Comparison of ENCODE assay signal across 20 cellular contexts in genomic region chr13:71663431-71663830, GRCh38.
A peak's percentile ranks its signal among the peaks of the same experiment; 100 is the strongest.
DNase-seq lines count a peak whose midpoint lies in the region; ATAC-seq and TF ChIP-seq lines count a peak whose summit lies in the region.
"Had no signal": no experiment of that assay in that cellular context is flagged by ENCODE, and none has a peak within 500 bp of the region (broad histone marks: within the 10 kb centered on the region; RNA-seq: fewer than 3 reads in every experiment).

No MANE protein-coding gene starts in this region.

- no peaks in the 10 kb centered on the region for H3K36me3 Mint-ChIP-seq in mesothelial cell of epicardium

- no peak for ATAC-seq in HG02798 (IDR thresholded peaks at IDR 0.05; ENCODE audit: poor library complexity, unreplicated experiment)
- ATAC-seq: HCT116 had no signal

- peaks cover 15% of the 10 kb centered on the region for H3K4me1 Mint-ChIP-seq in mesothelial cell of epicardium

- TF ChIP-seq CTCF in astrocyte of the spinal cord (IDR thresholded peaks at IDR 0.05; ENCODE audit: low read depth, low read length), result no peak
- TF ChIP-seq CTCF in mesothelial cell of epicardium (IDR thresholded peaks at IDR 0.05; ENCODE audit: unreplicated experiment), result no peak
- TF ChIP-seq CTCF in suprapubic skin (IDR thresholded peaks at IDR 0.05), result no peak
- TF ChIP-seq CTCF in uterus (IDR thresholded peaks at IDR 0.05), result no peak

- intact Hi-C loops in uterus (cut with DNase I; ENCODE audit: low total_unique reads), result no loop called here

- TF ChIP-seq EP300 in suprapubic skin (IDR thresholded peaks at IDR 0.05), result no peak

- no peaks in the 10 kb centered on the region for H3K36me3 ChIP-seq in suprapubic skin
- no peaks in the 10 kb centered on the region for H3K36me3 ChIP-seq in uterus
- H3K36me3 ChIP-seq: BE2C had no signal

- no peak overlapping the region for H3K27ac Mint-ChIP-seq in mesothelial cell of epicardium
- H3K27ac Mint-ChIP-seq: CD4-positive, alpha-beta T cell; HFFc6 had no signal

- DNase-seq in astrocyte of the spinal cord (ENCODE audit: low read depth, low spot score), result peak; percentile 34
- DNase-seq in glomerular visceral epithelial cell (ENCODE audit: extremely low spot score), result peak; percentile 30
- DNase-seq in renal cortical epithelial cell (ENCODE audit: low read depth), result peak; percentile 49
- DNase-seq in mesothelial cell of epicardium (ENCODE audit: low spot score in 2 of 2, unreplicated experiment in 2 of 2), result no peak
- no peak for DNase-seq in suprapubic skin (ENCODE audit: low spot score in 2 of 2)
- DNase-seq in uterus, result no peak
- DNase-seq: ACHN; BE2C; C1 segment of cervical spinal cord; Caco-2; CD4-positive, alpha-beta T cell; DMS153; DMS79; GF-D8; GOT3; H7; HFFc6 had no signal

- no peaks in the 10 kb centered on the region for H3K9me3 ChIP-seq in suprapubic skin
- no peaks in the 10 kb centered on the region for H3K9me3 ChIP-seq in uterus
- H3K9me3 ChIP-seq: BE2C, Caco-2 had no signal

- H3K4me1 ChIP-seq in suprapubic skin, result no peaks in the 10 kb centered on the region
- H3K4me1 ChIP-seq in uterus, result no peaks in the 10 kb centered on the region
- H3K4me1 ChIP-seq: BE2C, Caco-2 had no signal

- H3K4me3 Mint-ChIP-seq in mesothelial cell of epicardium, result no peak overlapping the region
- H3K4me3 Mint-ChIP-seq: CD4-positive, alpha-beta T cell; HFFc6 had no signal

- no peaks in the 10 kb centered on the region for H3K27me3 Mint-ChIP-seq in mesothelial cell of epicardium (ENCODE audit: low read depth)
- H3K27me3 Mint-ChIP-seq: CD4-positive, alpha-beta T cell had no signal

- 90% methylated on average over 2 of the region's 2 CpGs for WGBS in suprapubic skin

- no peak for TF ChIP-seq POLR2A in suprapubic skin (IDR thresholded peaks at IDR 0.05)
- TF ChIP-seq POLR2A in uterus (IDR thresholded peaks at IDR 0.05), result no peak

- H3K27ac ChIP-seq in suprapubic skin (no peak overlapping the region), uterus (no peak overlapping the region)
- H3K27ac ChIP-seq: HL-60 had no signal

- in situ Hi-C loops in astrocyte of the spinal cord (cut with HindIII; ENCODE audit: low sequenced_read_pairs), result no loop called here

- no peaks in the 10 kb centered on the region for H3K9me3 Mint-ChIP-seq in mesothelial cell of epicardium
- H3K9me3 Mint-ChIP-seq: CD4-positive, alpha-beta T cell had no signal

- H3K4me3 ChIP-seq in astrocyte of the spinal cord (ENCODE audit: low read depth, low read length), result no peak overlapping the region
- no peak overlapping the region for H3K4me3 ChIP-seq in suprapubic skin
- no peak overlapping the region for H3K4me3 ChIP-seq in uterus

- no peaks in the 10 kb centered on the region for H3K27me3 ChIP-seq in suprapubic skin
- no peaks in the 10 kb centered on the region for H3K27me3 ChIP-seq in uterus
- H3K27me3 ChIP-seq: BE2C had no signal

Comparison
In these comparisons a context has a peak if more than half of its experiments do, and no peak if none do; other contexts are left out.
1. DNase-seq: peak in astrocyte of the spinal cord (single experiment), glomerular visceral epithelial cell (single experiment) and renal cortical epithelial cell (single experiment); none in mesothelial cell of epicardium (0 of 2), suprapubic skin (0 of 2) and uterus (0 of 2).